In the genomic region with DNA sequence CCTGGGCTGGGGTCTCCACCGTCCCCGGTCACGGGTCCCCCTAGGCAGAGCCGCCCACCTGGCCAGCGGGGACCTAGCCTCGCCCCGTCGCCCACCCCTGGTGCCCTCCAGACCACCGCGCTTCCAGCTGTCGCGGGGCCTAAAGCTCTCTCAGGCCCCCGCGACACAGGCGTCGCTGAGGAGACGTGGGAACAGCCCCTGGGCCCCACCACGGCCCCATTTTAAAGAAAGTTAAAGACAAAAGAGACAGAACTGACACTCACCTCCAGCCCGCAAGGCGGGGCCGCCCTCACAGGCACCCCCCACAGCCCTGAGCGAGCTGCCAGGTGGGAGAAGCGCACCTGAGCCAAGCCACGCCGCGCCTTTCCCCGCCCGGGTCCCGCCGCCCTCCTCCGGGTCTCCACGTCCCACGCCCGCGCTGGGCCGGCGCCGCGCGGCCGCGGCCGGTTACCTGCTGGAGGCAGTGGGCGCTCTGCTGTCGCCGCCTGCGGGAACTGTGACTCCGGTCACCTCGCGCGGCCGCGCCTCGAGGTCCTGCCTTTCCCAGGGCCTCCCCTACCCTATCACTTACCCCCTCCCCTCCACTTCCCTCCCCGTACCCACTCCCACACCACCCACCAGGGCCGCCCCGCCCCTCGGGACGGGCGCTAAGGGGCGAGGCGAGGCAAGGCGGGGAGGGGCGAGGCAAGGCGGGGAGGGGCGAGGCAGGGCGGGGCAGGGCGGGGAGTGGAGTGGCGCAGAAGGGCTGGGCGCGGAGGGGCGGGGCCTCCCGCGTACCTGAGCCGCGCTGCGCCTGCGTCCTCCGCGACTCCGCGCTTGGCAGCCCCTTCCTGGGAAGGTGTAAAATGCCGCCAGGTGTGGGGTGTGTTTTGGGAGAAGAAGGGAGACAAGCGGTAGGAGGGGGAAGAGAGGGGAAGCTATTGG, we compare ENCODE assay signal across 8 cellular contexts. TPM values are rescaled to one million over a fixed set of nuclear protein-coding genes. Genes with fewer than 3 reads are reported as not detected.
A peak's percentile ranks its signal among the peaks of the same experiment; 100 is the strongest.
DNase-seq lines count a peak whose midpoint lies in the region; ATAC-seq and TF ChIP-seq lines count a peak whose summit lies in the region.

No MANE protein-coding gene starts in this region.

- no peaks in the 10 kb centered on the region for H3K4me1 ChIP-seq in BE2C

- no peaks in the 10 kb centered on the region for H3K9me3 ChIP-seq in BE2C
- H3K9me3 ChIP-seq in T-helper 17 cell (ENCODE audit: control insufficient read depth, low read length, poor library complexity, severe bottlenecking), result no peaks in the 10 kb centered on the region

- ATAC-seq in GM19467 (IDR thresholded peaks at IDR 0.05; ENCODE audit: unreplicated experiment) (peak; percentile 47), T-helper 17 cell (peak; percentile 89)

- peak overlapping the region; percentile 91 for H3K4me3 Mint-ChIP-seq in T-helper 17 cell

- peak overlapping the region; percentile 81 for H3K27ac Mint-ChIP-seq in T-helper 17 cell

- no peaks in the 10 kb centered on the region for H3K36me3 ChIP-seq in BE2C

- H3K36me3 Mint-ChIP-seq in T-helper 17 cell (ENCODE audit: low read depth), result peaks cover 4% of the 10 kb centered on the region

- H3K4me1 Mint-ChIP-seq in T-helper 17 cell, result peaks cover 43% of the 10 kb centered on the region

- DNase-seq in BE2C, result peak; percentile 21
- peak; percentile 25 for DNase-seq in KBM-7
- peak; percentile 70 to 95 (median 91) for DNase-seq in T-helper 17 cell
- peak; percentile 75 for DNase-seq in astrocyte of the hippocampus (ENCODE audit: low read depth, low spot score)
- DNase-seq in kidney tubule cell (ENCODE audit: low spot score), result peak; percentile 84
- peak; percentile 93 for DNase-seq in stimulated activated CD4-positive, alpha-beta T cell treated with anti-CD3 and anti-CD28 coated beads, Interleukin-4, amount 100 ng/mL, for 1 hour
- DNase-seq in inferior parietal cortex (ENCODE audit: extremely low spot score), result no peak

- in situ Hi-C loops in KBM-7 (cut with MboI; ENCODE audit: low pct_unique_long_range_greater_than_20kb, low sequenced_read_pairs), result no loop called here

- peaks cover 38% of the 10 kb centered on the region for H3K27me3 ChIP-seq in BE2C

- H3K4me3 ChIP-seq in BE2C (ENCODE audit: low read depth, low read length), result no peak overlapping the region

- H3K27me3 Mint-ChIP-seq in T-helper 17 cell, result no peaks in the 10 kb centered on the region

- TF ChIP-seq CTCF in BE2C (IDR thresholded peaks at IDR 0.05; ENCODE audit: low read depth, low read length), result no peak

RNA-seq across cellular contexts. Expression of a gene that starts 31.2 kb away (rescaled TPM):
- not detected for polyA plus RNA-seq in BE2C (2012; ENCODE audit: insufficient read depth, insufficient read length, low read depth)
- 100 to 1,000 TPM; 178 to 214 TPM for total RNA-seq in T-helper 17 cell
